15 cellular contexts compared by ENCODE assay signal in the genomic region with DNA sequence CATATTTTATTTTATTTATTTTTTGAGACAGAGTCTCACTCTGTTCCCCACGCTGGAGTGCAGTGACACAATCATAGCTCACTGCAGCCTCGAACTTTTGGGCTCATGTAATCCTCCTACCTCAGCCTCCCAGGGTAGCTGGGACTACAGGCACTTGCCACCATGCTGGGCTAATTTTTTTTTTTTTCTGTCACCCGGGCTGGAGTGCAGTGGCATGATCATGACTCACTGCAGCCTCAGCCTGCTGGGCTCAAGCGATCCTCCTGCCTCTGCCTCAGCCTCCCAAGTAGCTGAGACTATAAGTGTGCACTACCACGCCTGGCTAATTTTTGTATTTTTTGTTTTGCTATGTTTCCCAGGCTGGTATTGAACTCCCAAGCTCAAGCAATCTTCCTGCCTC. TPM values are rescaled to one million over a fixed set of nuclear protein-coding genes. Genes with fewer than 3 reads are reported as not detected.
DNase-seq lines count a peak whose midpoint lies in the region; ATAC-seq lines count a peak whose summit lies in the region.
"Had no signal": no experiment of that assay in that cellular context is flagged by ENCODE, and none has a peak within 500 bp of the region (broad histone marks: within the 10 kb centered on the region; RNA-seq: fewer than 3 reads in every experiment).

No MANE protein-coding gene starts in this region.

- ATAC-seq in T-cell (replicated peaks in 1 of 4): no peak
- ATAC-seq: GM23338, K562 had no signal

- CTCF ChIA-PET in activated CD4-positive, alpha-beta T cell treated with anti-CD3 and anti-CD28 coated beads, Interleukin-2, amount 10 ng/mL, durations not matched to agents 7 days and 5 days (lab: Charles Lee): interaction anchor here (0.6 to 1.8 kb wide), 7 partner anchors 13 to 449 kb away, joined by 3 to 6 read pairs (median 3); a partner anchor contains a TSS
- CTCF ChIA-PET in T-cell (lab: Charles Lee): interaction anchor here in 1 of 2 donors (1.2 kb wide), 1 partner anchor 369 kb away, joined by 3 read pairs; no protein-coding TSS in a partner anchor

- H2BK5ac ChIP-seq in trophoblast cell (ENCODE audit: low read depth, low read length, poor library complexity): no peak overlapping the region

- no peak overlapping the region for H3K23ac ChIP-seq in trophoblast cell (ENCODE audit: low read length)

- no peak overlapping the region for H3K27ac ChIP-seq in trophoblast cell (ENCODE audit: low read depth, low read length)
- H3K27ac ChIP-seq: 22Rv1 had no signal

- no peak overlapping the region for H3K4me3 Mint-ChIP-seq in activated CD4-positive, alpha-beta T cell treated with anti-CD3 and anti-CD28 coated beads, Interleukin-2, amount 10 ng/mL, durations not matched to agents 7 days and 5 days
- H3K4me3 Mint-ChIP-seq in T-cell: no peak overlapping the region
- H3K4me3 Mint-ChIP-seq: CD14-positive monocyte, GM23338 had no signal

- peak overlapping the region; percentile 44 for H3K27ac Mint-ChIP-seq in activated CD4-positive, alpha-beta T cell treated with anti-CD3 and anti-CD28 coated beads, Interleukin-2, amount 10 ng/mL, durations not matched to agents 7 days and 5 days
- H3K27ac Mint-ChIP-seq in T-cell: peak overlapping the region; percentile 58 to 61
- H3K27ac Mint-ChIP-seq: CD14-positive monocyte, GM23338 had no signal

- no peak overlapping the region for H3K18ac ChIP-seq in trophoblast cell (ENCODE audit: low read length)

- H3K79me2 ChIP-seq in trophoblast cell (ENCODE audit: control insufficient read depth, insufficient read depth, low read length, poor library complexity): no peaks in the 10 kb centered on the region

- DNase-seq in activated CD4-positive, alpha-beta T cell treated with anti-CD3 and anti-CD28 coated beads, Interleukin-2, amount 10 ng/mL, durations not matched to agents 7 days and 5 days: no peak
- DNase-seq in activated CD4-positive, alpha-beta T cell treated with anti-CD3 and anti-CD28 coated beads, Interleukin-2, amount 50 U/mL, for 48 hours: no peak
- DNase-seq in T-cell (no peak), trophoblast cell (peak; percentile 72 to 78), HuH-7.5 (ENCODE audit: low spot score) (no peak), KBM-7 (no peak)
- no peak for DNase-seq in effector CD4-positive, alpha-beta T cell
- DNase-seq: DMS53, H7 had no signal

- H3K14ac ChIP-seq in trophoblast cell (ENCODE audit: low read length): no peak overlapping the region

- H3K9ac ChIP-seq in trophoblast cell (ENCODE audit: low read length): no peak overlapping the region

- H2BK12ac ChIP-seq in trophoblast cell (ENCODE audit: low read length): no peak overlapping the region

- no peak overlapping the region for H3K4me2 ChIP-seq in trophoblast cell (ENCODE audit: low read length)
- H3K4me2 ChIP-seq: GM23338 had no signal

- H4K91ac ChIP-seq in trophoblast cell (ENCODE audit: low read depth, low read length): no peak overlapping the region

- H3K4me1 Mint-ChIP-seq in activated CD4-positive, alpha-beta T cell treated with anti-CD3 and anti-CD28 coated beads, Interleukin-2, amount 10 ng/mL, durations not matched to agents 7 days and 5 days: peaks cover 41% of the 10 kb centered on the region
- peaks cover 50 to 53% (median 51%) of the 10 kb centered on the region in 3 donors for H3K4me1 Mint-ChIP-seq in T-cell

- H3K4me1 ChIP-seq in trophoblast cell (ENCODE audit: control insufficient read depth in 1 of 2, insufficient read depth in 2 of 2, low read length in 2 of 2): no peaks in the 10 kb centered on the region

- no peaks in the 10 kb centered on the region for H3K36me3 ChIP-seq in trophoblast cell (ENCODE audit: control insufficient read depth in 1 of 2, insufficient read depth in 2 of 2, low read length in 2 of 2)

- no peaks in the 10 kb centered on the region for H3K27me3 ChIP-seq in trophoblast cell (ENCODE audit: insufficient read depth, low read length)

- POLR2A ChIA-PET in activated CD4-positive, alpha-beta T cell treated with anti-CD3 and anti-CD28 coated beads, Interleukin-2, amount 10 ng/mL, durations not matched to agents 7 days and 5 days (lab: Charles Lee): no interaction called here
- POLR2A ChIA-PET in T-cell (lab: Charles Lee): no interaction called here

- no peak overlapping the region for H2BK120ac ChIP-seq in trophoblast cell (ENCODE audit: insufficient read depth, low read length, poor library complexity)

- no peak overlapping the region for H3K4ac ChIP-seq in trophoblast cell (ENCODE audit: low read depth, low read length)

- H3K27me3 Mint-ChIP-seq in activated CD4-positive, alpha-beta T cell treated with anti-CD3 and anti-CD28 coated beads, Interleukin-2, amount 10 ng/mL, durations not matched to agents 7 days and 5 days: no peaks in the 10 kb centered on the region
- H3K27me3 Mint-ChIP-seq in T-cell: no peaks in the 10 kb centered on the region

- no peak overlapping the region for H2AFZ ChIP-seq in trophoblast cell (ENCODE audit: insufficient read depth, low read length, poor library complexity)

- no peak overlapping the region for H2AK5ac ChIP-seq in trophoblast cell (ENCODE audit: low read length)

- no peaks in the 10 kb centered on the region for H3K79me1 ChIP-seq in trophoblast cell (ENCODE audit: low read length)

- WGBS in trophoblast cell (ENCODE audit: extremely low coverage, insufficient coverage, insufficient read length): no CpG with 5 or more reads among the region's 5 CpGs

- H3K4me3 ChIP-seq in trophoblast cell (ENCODE audit: low read depth, low read length): no peak overlapping the region
- H3K4me3 ChIP-seq: GM23338, K562 had no signal

- no peak overlapping the region for H4K8ac ChIP-seq in trophoblast cell (ENCODE audit: low read depth, low read length)

- H3K9me3 ChIP-seq in trophoblast cell (ENCODE audit: insufficient read depth, low read depth, low read length): no peaks in the 10 kb centered on the region

- no peak overlapping the region for H4K12ac ChIP-seq in trophoblast cell (ENCODE audit: low read depth, low read length)

- peaks cover 11% of the 10 kb centered on the region for H3K36me3 Mint-ChIP-seq in activated CD4-positive, alpha-beta T cell treated with anti-CD3 and anti-CD28 coated beads, Interleukin-2, amount 10 ng/mL, durations not matched to agents 7 days and 5 days (ENCODE audit: low read depth)
- no peaks in the 10 kb centered on the region for H3K36me3 Mint-ChIP-seq in T-cell
- H3K36me3 Mint-ChIP-seq: CD14-positive monocyte had no signal

- peaks cover 9% of the 10 kb centered on the region for H3K9me3 Mint-ChIP-seq in activated CD4-positive, alpha-beta T cell treated with anti-CD3 and anti-CD28 coated beads, Interleukin-2, amount 10 ng/mL, durations not matched to agents 7 days and 5 days
- H3K9me3 Mint-ChIP-seq in T-cell: no peaks in the 10 kb centered on the region
- H3K9me3 Mint-ChIP-seq: GM23338 had no signal

- in situ Hi-C loops in KBM-7 (cut with MboI; ENCODE audit: low pct_unique_long_range_greater_than_20kb, low sequenced_read_pairs): loop anchor here (25.0 kb wide), 1 partner anchor 573 kb away; a partner anchor contains a TSS

RNA-seq across cellular contexts. Expression of a gene that starts 17.1 kb away (rescaled TPM):
- under 1 TPM; 0.10 TPM for total RNA-seq in activated CD4-positive, alpha-beta T cell treated with anti-CD3 and anti-CD28 coated beads, Interleukin-2, amount 10 ng/mL, durations not matched to agents 7 days and 5 days
- under 1 TPM; 0.13 to 0.50 (median 0.26) TPM for total RNA-seq in T-cell
- 0.05 and 0.11 TPM in 2 replicates for polyA plus RNA-seq in trophoblast cell (2013)
- total RNA-seq: A673, K562 had no signal
- polyA plus RNA-seq: BJ, CD14-positive monocyte, GM23338, K562 had no signal

RNA-seq across cellular contexts. Expression of a gene that starts 22.6 kb away (rescaled TPM):
- 10 to 100 TPM; 15.7 to 19.7 TPM for total RNA-seq in activated CD4-positive, alpha-beta T cell treated with anti-CD3 and anti-CD28 coated beads, Interleukin-2, amount 10 ng/mL, durations not matched to agents 7 days and 5 days
- 10 to 100 TPM; 12.3 to 29.1 (median 17.8) TPM for total RNA-seq in T-cell
- polyA plus RNA-seq in trophoblast cell (2013): 5.6 and 5.9 TPM in 2 replicates

RNA-seq across cellular contexts. Expression of a gene that starts 29.5 kb away (rescaled TPM):
- total RNA-seq in activated CD4-positive, alpha-beta T cell treated with anti-CD3 and anti-CD28 coated beads, Interleukin-2, amount 10 ng/mL, durations not matched to agents 7 days and 5 days: not detected
- total RNA-seq in T-cell: not detected
- not detected in 2 replicates for polyA plus RNA-seq in trophoblast cell (2013)
- total RNA-seq: A673, GM23338, H7, K562 had no signal
- polyA plus RNA-seq: BJ, CD14-positive monocyte, GM23338, K562 had no signal

RNA-seq across cellular contexts. Expression of a gene that starts 43.3 kb away (rescaled TPM):
- not detected for total RNA-seq in activated CD4-positive, alpha-beta T cell treated with anti-CD3 and anti-CD28 coated beads, Interleukin-2, amount 10 ng/mL, durations not matched to agents 7 days and 5 days
- total RNA-seq in T-cell: not detected
- polyA plus RNA-seq in trophoblast cell (2013): not detected in 2 replicates
- total RNA-seq: A673, GM23338, K562 had no signal
- polyA plus RNA-seq: BJ, CD14-positive monocyte, GM23338 had no signal

RNA-seq across cellular contexts. Expression of a gene that starts 45.1 kb away (rescaled TPM):
- 10 to 100 TPM; 26.7 to 41.6 TPM for total RNA-seq in activated CD4-positive, alpha-beta T cell treated with anti-CD3 and anti-CD28 coated beads, Interleukin-2, amount 10 ng/mL, durations not matched to agents 7 days and 5 days
- 10 to 100 TPM; 14.6 to 29.9 (median 19.0) TPM for total RNA-seq in T-cell
- 5.0 and 5.4 TPM in 2 replicates for polyA plus RNA-seq in trophoblast cell (2013)

Comparison
In these comparisons a context has a peak if more than half of its experiments do, and no peak if none do; other contexts are left out.
1. DNase-seq: peak in trophoblast cell (2 of 2); none in activated CD4-positive, alpha-beta T cell treated with anti-CD3 and anti-CD28 coated beads, Interleukin-2, amount 10 ng/mL, durations not matched to agents 7 days and 5 days (single experiment), activated CD4-positive, alpha-beta T cell treated with anti-CD3 and anti-CD28 coated beads, Interleukin-2, amount 50 U/mL, for 48 hours (0 of 2), T-cell (0 of 34), HuH-7.5 (single experiment), KBM-7 (single experiment) and effector CD4-positive, alpha-beta T cell (single experiment).